27 cellular contexts compared by ENCODE assay signal in genomic region chr10:8489823-8490222, GRCh38.
"Had no signal": no experiment of that assay in that cellular context is flagged by ENCODE, and none has a peak within 500 bp of the region (broad histone marks: within the 10 kb centered on the region; RNA-seq: fewer than 3 reads in every experiment).

No MANE protein-coding gene starts in this region.

- H3K4me1 ChIP-seq: left lung, lower lobe of right lung, right atrium auricular region, right lobe of liver, stomach, testis, thyroid gland, transverse colon, upper lobe of left lung, vagina had no signal

- H3K4me3 ChIP-seq: left lung, lower lobe of right lung, ovary, right atrium auricular region, right lobe of liver, stomach, testis, thyroid gland, transverse colon, upper lobe of left lung, vagina had no signal

- H3K4me1 Mint-ChIP-seq: naive B cell; natural killer cell; nephron progenitor cell; stimulated activated naive B cell treated with anti-CD40 and anti-IgM and Interleukin-4, amounts not matched to agents 10 μg/mL and 1 μg/mL and 100 μg/mL, for 72 hours had no signal

- H3K27ac ChIP-seq: left lung, lower lobe of right lung, ovary, right atrium auricular region, right lobe of liver, stomach, testis, thyroid gland, transverse colon, upper lobe of left lung, vagina had no signal

- H3K9me3 Mint-ChIP-seq: natural killer cell, nephron progenitor cell had no signal

- H3K27ac Mint-ChIP-seq: mesothelial cell of epicardium; naive B cell; natural killer cell; nephron progenitor cell; progenitor cell of endocrine pancreas; stimulated activated naive B cell treated with anti-CD40 and anti-IgM and Interleukin-4, amounts not matched to agents 10 μg/mL and 1 μg/mL and 100 μg/mL, for 72 hours had no signal

- H3K36me3 Mint-ChIP-seq: mesothelial cell of epicardium; naive B cell; natural killer cell; stimulated activated naive B cell treated with anti-CD40 and anti-IgM and Interleukin-4, amounts not matched to agents 10 μg/mL and 1 μg/mL and 100 μg/mL, for 72 hours had no signal

- H3K9me3 ChIP-seq: left lung, lower lobe of right lung, ovary, right atrium auricular region, right lobe of liver, stomach, testis, thyroid gland, transverse colon, upper lobe of left lung, vagina had no signal

- H3K36me3 ChIP-seq: left lung, lower lobe of right lung, ovary, right atrium auricular region, right lobe of liver, stomach, thyroid gland, transverse colon, upper lobe of left lung, vagina had no signal

- H3K4me3 Mint-ChIP-seq: mesothelial cell of epicardium; naive B cell; natural killer cell; nephron progenitor cell; stimulated activated naive B cell treated with anti-CD40 and anti-IgM and Interleukin-4, amounts not matched to agents 10 μg/mL and 1 μg/mL and 100 μg/mL, for 72 hours had no signal

- FAIRE-seq: kidney had no signal

- DNase-seq: hippocampal formation; kidney; left colon; left lung; lower lobe of right lung; mammary epithelial cell; mesenchymal stem cell; naive B cell; natural killer cell; nephron progenitor cell; ovary; right lobe of liver; stimulated activated CD4-positive, alpha-beta T cell treated with anti-CD3 and anti-CD28 coated beads, Interleukin-12 subunit alpha, Interleukin-12 subunit beta, amount 100 ng/mL, for 4 hours; stimulated activated CD4-positive, alpha-beta T cell treated with anti-CD3 and anti-CD28 coated beads, Interleukin-15, amount 100 ng/mL, for 24 hours; stimulated activated CD4-positive, alpha-beta T cell treated with anti-CD3 and anti-CD28 coated beads, Interleukin-2, amount 100 ng/mL, for 24 hours; stimulated activated CD4-positive, alpha-beta T cell treated with anti-CD3 and anti-CD28 coated beads, Interleukin-4, amount 100 ng/mL, for 1 hour; stimulated activated naive B cell treated with anti-CD40 and anti-IgM and Interleukin-4, amounts not matched to agents 10 μg/mL and 1 μg/mL and 100 μg/mL, for 72 hours; stimulated activated naive CD8-positive, alpha-beta T cell treated with anti-CD3 and anti-CD28 coated beads, Interleukin-15, Interleukin-2, amounts not matched to agents 100 U/mL and 50 U/mL, for 24 hours; stomach; testis; thyroid gland; transverse colon; upper lobe of left lung had no signal

- H3K27me3 ChIP-seq: left lung, ovary, right atrium auricular region, right lobe of liver, stomach, testis, thyroid gland, transverse colon, upper lobe of left lung, vagina had no signal
